8 cellular contexts compared by ENCODE assay signal in genomic region chr3:180912304-180913226, GRCh38. TPM values are rescaled to one million over a fixed set of nuclear protein-coding genes. Genes with fewer than 3 reads are reported as not detected.
DNase-seq lines count a peak whose midpoint lies in the region; ATAC-seq and TF ChIP-seq lines count a peak whose summit lies in the region.

FXR1 (plus strand) TSS chr3:180912670; CDS start chr3:180912686, 16 bp downstream.

- H3F3A ChIP-seq in GM23248 (ENCODE audit: insufficient read depth): peaks cover 6% of the 10 kb centered on the region

- H3K79me2 ChIP-seq in GM23248 (ENCODE audit: insufficient read depth) (peaks cover 51% of the 10 kb centered on the region), fibroblast of lung (ENCODE audit: control insufficient read depth, insufficient read depth, low read length) (peaks cover 51% of the 10 kb centered on the region)

- H3K4me2 ChIP-seq in GM23248 (ENCODE audit: unreplicated experiment) (peak within 1 kb of the TSS; percentile 95), fibroblast of lung (ENCODE audit: extremely low read depth, insufficient read depth, low read length) (peak within 1 kb of the TSS; percentile 97)

- intact Hi-C loops in activated T-helper 1 cell treated with anti-CD3 and anti-CD28 coated beads, Interleukin-12 subunit alpha, Interleukin-12 subunit beta, Interleukin-2, Interleukin-4 antibody, amounts not matched to agents 30 ng/mL and 10 ng/mL and 1 ng/mL, durations not matched to agents 14 hours and 24 hours and 36 hours (cut with micrococcal nuclease): loop anchor here (1.0 to 10.0 kb wide), 12 partner anchors 9 to 1898 kb away; partner anchors contain the start of genes CCDC39, DNAJC19, MFN1 and MRPL47

- H3K36me3 ChIP-seq in GM23248 (ENCODE audit: low read depth) (0 out of 2 replicates have a peak, but pooled peaks cover 6% of the 10 kb centered on the region), fibroblast of lung (ENCODE audit: control insufficient read depth, insufficient read depth, low read length) (no peaks in the 10 kb centered on the region)

- H3K9me3 ChIP-seq in GM23248 (ENCODE audit: low read depth) (no peaks in the 10 kb centered on the region), fibroblast of lung (ENCODE audit: control insufficient read depth, insufficient read depth, low read depth, low read length) (no peaks in the 10 kb centered on the region)

- H3K27me3 Mint-ChIP-seq in activated T-helper 1 cell treated with anti-CD3 and anti-CD28 coated beads, Interleukin-12 subunit alpha, Interleukin-12 subunit beta, Interleukin-2, Interleukin-4 antibody, amounts not matched to agents 30 ng/mL and 10 ng/mL and 1 ng/mL, durations not matched to agents 14 hours and 24 hours and 36 hours (ENCODE audit: insufficient read depth): no peaks in the 10 kb centered on the region
- no peaks in the 10 kb centered on the region for H3K27me3 Mint-ChIP-seq in naive thymus-derived CD8-positive, alpha-beta T cell

- peak within 1 kb of the TSS; percentile 100 for H3K9ac ChIP-seq in GM23248
- peak within 1 kb of the TSS; percentile 96 for H3K9ac ChIP-seq in fibroblast of lung (ENCODE audit: insufficient read depth, low read length)

- H3K4me3 Mint-ChIP-seq in activated T-helper 1 cell treated with anti-CD3 and anti-CD28 coated beads, Interleukin-12 subunit alpha, Interleukin-12 subunit beta, Interleukin-2, Interleukin-4 antibody, amounts not matched to agents 30 ng/mL and 10 ng/mL and 1 ng/mL, durations not matched to agents 14 hours and 24 hours and 36 hours: peak within 1 kb of the TSS; percentile 91
- peak within 1 kb of the TSS; percentile 91 to 97 (median 94) for H3K4me3 Mint-ChIP-seq in naive thymus-derived CD8-positive, alpha-beta T cell

- peaks cover 15% of the 10 kb centered on the region for H3K36me3 Mint-ChIP-seq in activated T-helper 1 cell treated with anti-CD3 and anti-CD28 coated beads, Interleukin-12 subunit alpha, Interleukin-12 subunit beta, Interleukin-2, Interleukin-4 antibody, amounts not matched to agents 30 ng/mL and 10 ng/mL and 1 ng/mL, durations not matched to agents 14 hours and 24 hours and 36 hours (ENCODE audit: low read depth)
- H3K36me3 Mint-ChIP-seq in naive thymus-derived CD8-positive, alpha-beta T cell: peaks cover 0 to 25% (median 5%) of the 10 kb centered on the region in 3 donors

- H3K9me3 Mint-ChIP-seq in activated T-helper 1 cell treated with anti-CD3 and anti-CD28 coated beads, Interleukin-12 subunit alpha, Interleukin-12 subunit beta, Interleukin-2, Interleukin-4 antibody, amounts not matched to agents 30 ng/mL and 10 ng/mL and 1 ng/mL, durations not matched to agents 14 hours and 24 hours and 36 hours: no peaks in the 10 kb centered on the region
- peaks cover 0 to 2% (median 0%) of the 10 kb centered on the region in 9 donors for H3K9me3 Mint-ChIP-seq in naive thymus-derived CD8-positive, alpha-beta T cell

- H3K27ac ChIP-seq in GM23248 (peak within 1 kb of the TSS; percentile 95), fibroblast of lung (ENCODE audit: insufficient read depth, low read length) (peak within 1 kb of the TSS; percentile 98)

- WGBS in GM23248 (ENCODE audit: low coverage in 1 of 2, low lambda C conversion rate in 2 of 2, missing lambda C conversion rate in 2 of 2), 2 experiments: 1 to 3% methylated on average over 54 to 67 of the region's 67 CpGs

- DNase-seq in EH (ENCODE audit: low read depth): peak; percentile 85
- peak; percentile 95 for DNase-seq in GM23248
- peak; percentile 94 to 95 for DNase-seq in Kasumi-1 (lab: John Stamatoyannopoulos, UW)
- peak; percentile 92 for DNase-seq in RKO (ENCODE audit: low spot score)
- peak; percentile 76 for DNase-seq in activated T-helper 1 cell treated with anti-CD3 and anti-CD28 coated beads, Interleukin-12 subunit alpha, Interleukin-12 subunit beta, Interleukin-2, Interleukin-4 antibody, amounts not matched to agents 30 ng/mL and 10 ng/mL and 1 ng/mL, durations not matched to agents 14 hours and 24 hours and 36 hours (ENCODE audit: low spot score)
- peak; percentile 70 to 79 for DNase-seq in fibroblast of lung (ENCODE audit: low read depth in 2 of 2)
- peak; percentile 79 to 95 (median 90) for DNase-seq in naive thymus-derived CD8-positive, alpha-beta T cell
- DNase-seq in stimulated activated naive CD4-positive, alpha-beta T cell treated with Interleukin-2 at 50 U/mL for 16 hours (lab: John Stamatoyannopoulos, UW): peak; percentile 91

- POLR2A ChIA-PET in naive thymus-derived CD8-positive, alpha-beta T cell (lab: Charles Lee): interaction anchor here (0.6 to 4.0 kb wide), 8 partner anchors 77 to 1883 kb away, joined by 3 to 23 read pairs (median 4); partner anchors contain the start of genes DNAJC19, TTC14 and ZNF639

- in situ Hi-C loops in GM23248 (cut with MboI): no loop called here

- no peaks in the 10 kb centered on the region for H3K27me3 ChIP-seq in GM23248 (replicated peaks; ENCODE audit: insufficient read depth)
- H3K27me3 ChIP-seq in fibroblast of lung (ENCODE audit: control insufficient read depth, insufficient read depth, low read length): no peaks in the 10 kb centered on the region

- H4K20me1 ChIP-seq in GM23248 (ENCODE audit: insufficient read depth): peaks cover 26% of the 10 kb centered on the region
- no peaks in the 10 kb centered on the region for H4K20me1 ChIP-seq in fibroblast of lung (ENCODE audit: control insufficient read depth, extremely low read depth, insufficient read depth, low read length)

- H3K4me3 ChIP-seq in GM23248 (peak within 1 kb of the TSS; percentile 99), fibroblast of lung (replicated peaks in 1 of 4; ENCODE audit: control extremely low read depth in 1 of 4, insufficient read depth in 1 of 4, low read depth in 3 of 4, low read length in 4 of 4) (peak within 1 kb of the TSS; percentile 88 to 97 (median 94))

- TF ChIP-seq CTCF in fibroblast of lung (conservative IDR thresholded peaks at IDR 0.05 in 1 of 2, IDR thresholded peaks at IDR 0.05 in 1 of 2; ENCODE audit: low read depth in 1 of 2, low read length in 2 of 2): peak; percentile 55 to 79

- H3K4me1 ChIP-seq in GM23248 (ENCODE audit: insufficient read depth) (peaks cover 20% of the 10 kb centered on the region), fibroblast of lung (ENCODE audit: control insufficient read depth, extremely low read depth, insufficient read depth, low read length) (no peaks in the 10 kb centered on the region)

- H3K9me2 ChIP-seq in GM23248 (ENCODE audit: insufficient read depth): no peaks in the 10 kb centered on the region

- ATAC-seq in naive thymus-derived CD8-positive, alpha-beta T cell: peak; percentile 90 to 91

- peaks cover 35% of the 10 kb centered on the region for H3K4me1 Mint-ChIP-seq in activated T-helper 1 cell treated with anti-CD3 and anti-CD28 coated beads, Interleukin-12 subunit alpha, Interleukin-12 subunit beta, Interleukin-2, Interleukin-4 antibody, amounts not matched to agents 30 ng/mL and 10 ng/mL and 1 ng/mL, durations not matched to agents 14 hours and 24 hours and 36 hours (ENCODE audit: low read depth)
- peaks cover 25 to 76% (median 64%) of the 10 kb centered on the region in 4 donors for H3K4me1 Mint-ChIP-seq in naive thymus-derived CD8-positive, alpha-beta T cell

- H3K27ac Mint-ChIP-seq in activated T-helper 1 cell treated with anti-CD3 and anti-CD28 coated beads, Interleukin-12 subunit alpha, Interleukin-12 subunit beta, Interleukin-2, Interleukin-4 antibody, amounts not matched to agents 30 ng/mL and 10 ng/mL and 1 ng/mL, durations not matched to agents 14 hours and 24 hours and 36 hours: peak within 1 kb of the TSS; percentile 96
- peak within 1 kb of the TSS; percentile 93 to 99 (median 98) for H3K27ac Mint-ChIP-seq in naive thymus-derived CD8-positive, alpha-beta T cell

- H2AFZ ChIP-seq in GM23248 (peak within 1 kb of the TSS; percentile 95), fibroblast of lung (ENCODE audit: low read length) (peak within 1 kb of the TSS; percentile 98)

RNA-seq across cellular contexts. Expression of gene FXR1, which starts in this region (rescaled TPM):
- 83.7 and 105 TPM in 2 replicates for total RNA-seq in GM23248 (2014; rRNA removed; shearing (Covaris generic))
- polyA plus RNA-seq in GM23248 (2016; fragmentation: Nextera tagmentation; extraction: Ambion mirVana) (36.3 and 38.7 TPM in 2 replicates), fibroblast of lung (148 TPM in 2 replicates)
- total RNA-seq in activated T-helper 1 cell treated with anti-CD3 and anti-CD28 coated beads, Interleukin-12 subunit alpha, Interleukin-12 subunit beta, Interleukin-2, Interleukin-4 antibody, amounts not matched to agents 30 ng/mL and 10 ng/mL and 1 ng/mL, durations not matched to agents 14 hours and 24 hours and 36 hours: 140 and 141 TPM in 2 replicates
- total RNA-seq in fibroblast of lung: 229 and 252 TPM in 2 replicates
- polyA plus RNA-seq in fibroblast of lung (2012): 126 and 128 TPM in 2 replicates
- 42.2 and 55.3 TPM in 2 replicates for polyA minus RNA-seq in fibroblast of lung (ENCODE audit: low replicate concordance)
- 100 to 1,000 TPM; 149 to 153 TPM for total RNA-seq in naive thymus-derived CD8-positive, alpha-beta T cell
- 10 to 100 TPM; 53.1 to 62.5 (median 58.8) TPM for polyA plus RNA-seq in naive thymus-derived CD8-positive, alpha-beta T cell

Comparison
In these comparisons a context has a peak if more than half of its experiments do, and no peak if none do; other contexts are left out.
1. Peak in every context shown above with its lines: DNase-seq, ATAC-seq, H3K4me3 ChIP-seq and H3K27ac ChIP-seq.